36 cellular contexts compared by ENCODE assay signal in the genomic region with DNA sequence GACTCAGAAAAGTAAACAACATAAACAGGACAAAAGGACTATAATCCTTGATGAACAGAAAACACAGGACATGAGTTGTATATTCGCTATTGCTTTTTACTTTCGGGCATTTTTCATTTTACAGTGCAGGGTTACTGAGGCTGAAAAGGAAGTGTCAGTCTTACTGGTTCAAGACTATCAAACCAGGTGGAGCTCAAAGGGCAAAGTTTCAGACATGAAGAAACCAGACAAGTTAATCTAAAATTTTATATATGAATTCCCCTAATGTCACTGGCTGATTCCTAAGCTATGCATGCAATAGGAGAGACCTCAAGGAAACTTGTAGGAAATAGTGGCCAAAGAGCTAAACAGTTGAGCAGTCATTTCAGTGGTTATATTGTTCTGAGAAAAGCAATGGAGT. TPM values are rescaled to one million over a fixed set of nuclear protein-coding genes. Genes with fewer than 3 reads are reported as not detected.
"Had no signal": no experiment of that assay in that cellular context is flagged by ENCODE, and none has a peak within 500 bp of the region (broad histone marks: within the 10 kb centered on the region; RNA-seq: fewer than 3 reads in every experiment).

No MANE protein-coding gene starts in this region.

- H3K4me3 ChIP-seq: neural progenitor cell, ovary, psoas muscle, skin epidermis, spleen, suprapubic skin, testis, tibial artery, transverse colon, upper lobe of right lung, uterus had no signal

- H3K9me3 Mint-ChIP-seq: type B pancreatic cell had no signal

- H2AFZ ChIP-seq: neural progenitor cell, parathyroid adenoma had no signal

- H3K9me3 ChIP-seq: ovary, suprapubic skin, testis, transverse colon, upper lobe of right lung, uterus had no signal

- H3K27me3 ChIP-seq: neural progenitor cell, ovary, suprapubic skin, testis, tibial artery, transverse colon, upper lobe of right lung, uterus had no signal

- H3K4me1 ChIP-seq: neural progenitor cell, parathyroid adenoma, testis, upper lobe of right lung, uterus had no signal

- H3K27me3 Mint-ChIP-seq: progenitor cell of endocrine pancreas, type B pancreatic cell had no signal

- H3K36me3 ChIP-seq: neural progenitor cell, ovary, upper lobe of right lung, uterus had no signal

- H3K4me3 Mint-ChIP-seq: naive thymus-derived CD4-positive, alpha-beta T cell; natural killer cell; nephron; neural progenitor cell; stimulated activated memory B cell treated with anti-CD40 and anti-IgM and Interleukin-4, amounts not matched to agents 10 μg/mL and 1 μg/mL and 100 μg/mL, for 72 hours; stimulated activated naive CD8-positive, alpha-beta T cell treated with anti-CD3 and anti-CD28 coated beads, Interleukin-15, amount 100 ng/mL, for 72 hours; type B pancreatic cell had no signal

- ATAC-seq: naive thymus-derived CD4-positive, alpha-beta T cell; natural killer cell; psoas muscle; right cardiac atrium; sciatic nerve; stimulated activated memory B cell treated with anti-CD40 and anti-IgM and Interleukin-4, amounts not matched to agents 10 μg/mL and 1 μg/mL and 100 μg/mL, for 72 hours; stimulated activated naive CD8-positive, alpha-beta T cell treated with anti-CD3 and anti-CD28 coated beads, Interleukin-15, amount 100 ng/mL, for 72 hours; stimulated activated naive CD8-positive, alpha-beta T cell treated with anti-CD3 and anti-CD28 coated beads, Interleukin-15, Interleukin-2, amounts not matched to agents 100 U/mL and 50 U/mL, for 24 hours; upper lobe of right lung had no signal

- H3K27ac ChIP-seq: neural progenitor cell, ovary, parathyroid adenoma, psoas muscle, skin epidermis, spleen, suprapubic skin, testis, tibial artery, transverse colon, upper lobe of right lung, uterus had no signal

- DNase-seq: naive thymus-derived CD4-positive, alpha-beta T cell; natural killer cell; occipital lobe; ovary; posterior cingulate gyrus; psoas muscle; right cardiac atrium; spleen; stimulated activated CD4-positive, alpha-beta T cell treated with anti-CD3 and anti-CD28 coated beads, Interleukin-12 subunit alpha, Interleukin-12 subunit beta, amount 100 ng/mL, for 4 hours; stimulated activated CD4-positive, alpha-beta T cell treated with anti-CD3 and anti-CD28 coated beads, Interleukin-1b, Interleukin-23, amount 100 ng/mL, for 48 hours; stimulated activated CD4-positive, alpha-beta T cell treated with anti-CD3 and anti-CD28 coated beads, Interleukin-4, amount 100 ng/mL, for 1 hour; stimulated activated CD4-positive, alpha-beta T cell treated with anti-CD3 and anti-CD28 coated beads, Interleukin-4, amount 100 ng/mL, for 4 hours; stimulated activated CD8-positive, alpha-beta memory T cell treated with anti-CD3 and anti-CD28 coated beads, Interleukin-4, amount 100 ng/mL, for 48 hours; stimulated activated naive CD4-positive, alpha-beta T cell; stimulated activated naive CD8-positive, alpha-beta T cell treated with anti-CD3 and anti-CD28 coated beads, Interleukin-15, amount 100 ng/mL, for 72 hours; stimulated activated naive CD8-positive, alpha-beta T cell treated with anti-CD3 and anti-CD28 coated beads, Interleukin-15, Interleukin-2, amounts not matched to agents 100 U/mL and 50 U/mL, for 24 hours; substantia nigra; testis; tibial artery; transverse colon; upper lobe of right lung; uterus had no signal

- H3K4me2 ChIP-seq: neural progenitor cell had no signal

- H3K27ac Mint-ChIP-seq: naive thymus-derived CD4-positive, alpha-beta T cell; natural killer cell; nephron; neural progenitor cell; progenitor cell of endocrine pancreas; stimulated activated memory B cell treated with anti-CD40 and anti-IgM and Interleukin-4, amounts not matched to agents 10 μg/mL and 1 μg/mL and 100 μg/mL, for 72 hours; stimulated activated naive CD8-positive, alpha-beta T cell treated with anti-CD3 and anti-CD28 coated beads, Interleukin-15, amount 100 ng/mL, for 72 hours; type B pancreatic cell had no signal

RNA-seq across cellular contexts. Expression of a gene that starts 44.5 kb away (rescaled TPM):
- total RNA-seq: naive thymus-derived CD4-positive, alpha-beta T cell; natural killer cell; occipital lobe; osteoblast; ovary; progenitor cell of endocrine pancreas; psoas muscle; renal cortical epithelial cell; right cardiac atrium; sciatic nerve; spleen; suprapubic skin; transverse colon; upper lobe of right lung; urinary bladder; uterus had no signal
- polyA plus RNA-seq: naive thymus-derived CD4-positive, alpha-beta T cell; neural cell; ovary; psoas muscle; right cardiac atrium; spleen; thymus; urinary bladder had no signal
